11 cellular contexts compared by ENCODE assay signal in genomic region chr18:55337908-55338521, GRCh38.
DNase-seq lines count a peak whose midpoint lies in the region; ATAC-seq, FAIRE-seq and TF ChIP-seq lines count a peak whose summit lies in the region.
"Had no signal": no experiment of that assay in that cellular context is flagged by ENCODE, and none has a peak within 500 bp of the region (broad histone marks: within the 10 kb centered on the region; RNA-seq: fewer than 3 reads in every experiment).

No MANE protein-coding gene starts in this region.

- peak overlapping the region in 1 of 4 experiments; percentile 2 for H3K4me3 ChIP-seq in fibroblast of lung (replicated peaks in 1 of 4; ENCODE audit: control extremely low read depth in 1 of 4, insufficient read depth in 1 of 4, low read depth in 3 of 4, low read length in 4 of 4)
- H3K4me3 ChIP-seq: ovary had no signal

- no peak for TF ChIP-seq CTCF in fibroblast of lung (conservative IDR thresholded peaks at IDR 0.05 in 1 of 2, IDR thresholded peaks at IDR 0.05 in 1 of 2; ENCODE audit: low read depth in 1 of 2, low read length in 2 of 2)
- TF ChIP-seq CTCF in progenitor cell of endocrine pancreas (IDR thresholded peaks at IDR 0.05; ENCODE audit: unreplicated experiment): no peak

- H3K4me1 ChIP-seq in fibroblast of lung (ENCODE audit: control insufficient read depth, extremely low read depth, insufficient read depth, low read length): peaks cover 3% of the 10 kb centered on the region

- DNase-seq in NCI-H446 treated with DMSO at 0.1 percent for 48 hours (lab: John Stamatoyannopoulos, UW) (peak; percentile 84), fibroblast of lung (ENCODE audit: low read depth in 2 of 2) (peak in 1 of 2 donors; percentile 47), progenitor cell of endocrine pancreas (ENCODE audit: low spot score, unreplicated experiment) (no peak), RCC 7860 (ENCODE audit: low spot score) (no peak), NCI-H510A (lab: John Stamatoyannopoulos, UW) (no peak)
- no peak for DNase-seq in T-helper 2 cell treated with Interferon-gamma antibody and Interleukin-4, amounts not matched to agents 5 μg/mL and 100 μg/mL, for 36 hours (ENCODE audit: low spot score)
- no peak for DNase-seq in activated naive CD4-positive, alpha-beta T cell (lab: John Stamatoyannopoulos, UW)
- DNase-seq: effector memory CD8-positive, alpha-beta T cell had no signal

- no peak for FAIRE-seq in RCC 7860 (lab: Jason Lieb, UNC)

- no peaks in the 10 kb centered on the region for H4K20me1 ChIP-seq in fibroblast of lung (ENCODE audit: control insufficient read depth, extremely low read depth, insufficient read depth, low read length)

- H3K79me2 ChIP-seq in fibroblast of lung (ENCODE audit: control insufficient read depth, insufficient read depth, low read length): no peaks in the 10 kb centered on the region

- H3K4me1 Mint-ChIP-seq in progenitor cell of endocrine pancreas (ENCODE audit: low read depth): peaks cover 3% of the 10 kb centered on the region
- H3K4me1 Mint-ChIP-seq in T-helper 2 cell treated with Interferon-gamma antibody and Interleukin-4, amounts not matched to agents 5 μg/mL and 100 μg/mL, for 36 hours (ENCODE audit: low read depth): no peaks in the 10 kb centered on the region

- no peaks in the 10 kb centered on the region for H3K9me3 ChIP-seq in fibroblast of lung (ENCODE audit: control insufficient read depth, insufficient read depth, low read depth, low read length)
- H3K9me3 ChIP-seq: ovary had no signal

- H3K27me3 ChIP-seq in fibroblast of lung (ENCODE audit: control insufficient read depth, insufficient read depth, low read length): no peaks in the 10 kb centered on the region
- H3K27me3 ChIP-seq: ovary had no signal

- no peaks in the 10 kb centered on the region for H3K9me3 Mint-ChIP-seq in progenitor cell of endocrine pancreas (ENCODE audit: low read depth)
- no peaks in the 10 kb centered on the region for H3K9me3 Mint-ChIP-seq in T-helper 2 cell treated with Interferon-gamma antibody and Interleukin-4, amounts not matched to agents 5 μg/mL and 100 μg/mL, for 36 hours

- no peak overlapping the region for H3K27ac ChIP-seq in fibroblast of lung (ENCODE audit: insufficient read depth, low read length)
- H3K27ac ChIP-seq: ovary, VCaP had no signal

- H3K4me2 ChIP-seq in fibroblast of lung (ENCODE audit: extremely low read depth, insufficient read depth, low read length): peak overlapping the region; percentile 57

- H3K36me3 ChIP-seq in fibroblast of lung (ENCODE audit: control insufficient read depth, insufficient read depth, low read length): no peaks in the 10 kb centered on the region
- H3K36me3 ChIP-seq: ovary had no signal

- H3K4me3 Mint-ChIP-seq in progenitor cell of endocrine pancreas (ENCODE audit: low read depth): no peak overlapping the region
- H3K4me3 Mint-ChIP-seq in T-helper 2 cell treated with Interferon-gamma antibody and Interleukin-4, amounts not matched to agents 5 μg/mL and 100 μg/mL, for 36 hours: no peak overlapping the region
- H3K4me3 Mint-ChIP-seq: effector memory CD8-positive, alpha-beta T cell had no signal

- H3K27me3 Mint-ChIP-seq in progenitor cell of endocrine pancreas: peaks cover 53% of the 10 kb centered on the region
- peaks cover 13% of the 10 kb centered on the region for H3K27me3 Mint-ChIP-seq in T-helper 2 cell treated with Interferon-gamma antibody and Interleukin-4, amounts not matched to agents 5 μg/mL and 100 μg/mL, for 36 hours (ENCODE audit: low read depth)
- H3K27me3 Mint-ChIP-seq: effector memory CD8-positive, alpha-beta T cell had no signal

- H3K27ac Mint-ChIP-seq in progenitor cell of endocrine pancreas: peak overlapping the region; percentile 30
- no peak overlapping the region for H3K27ac Mint-ChIP-seq in T-helper 2 cell treated with Interferon-gamma antibody and Interleukin-4, amounts not matched to agents 5 μg/mL and 100 μg/mL, for 36 hours
- H3K27ac Mint-ChIP-seq: effector memory CD8-positive, alpha-beta T cell had no signal

- peak overlapping the region; percentile 15 for H2AFZ ChIP-seq in fibroblast of lung (ENCODE audit: low read length)

- H3K36me3 Mint-ChIP-seq in progenitor cell of endocrine pancreas (ENCODE audit: insufficient read depth): peaks cover 2% of the 10 kb centered on the region
- no peaks in the 10 kb centered on the region for H3K36me3 Mint-ChIP-seq in T-helper 2 cell treated with Interferon-gamma antibody and Interleukin-4, amounts not matched to agents 5 μg/mL and 100 μg/mL, for 36 hours (ENCODE audit: low read depth)

- peak; percentile 49 for ATAC-seq in GM18502 (IDR thresholded peaks at IDR 0.05; ENCODE audit: poor library complexity, unreplicated experiment)
- ATAC-seq: effector memory CD8-positive, alpha-beta T cell had no signal

- no peak overlapping the region for H3K9ac ChIP-seq in fibroblast of lung (ENCODE audit: insufficient read depth, low read length)
